In the genomic region with DNA sequence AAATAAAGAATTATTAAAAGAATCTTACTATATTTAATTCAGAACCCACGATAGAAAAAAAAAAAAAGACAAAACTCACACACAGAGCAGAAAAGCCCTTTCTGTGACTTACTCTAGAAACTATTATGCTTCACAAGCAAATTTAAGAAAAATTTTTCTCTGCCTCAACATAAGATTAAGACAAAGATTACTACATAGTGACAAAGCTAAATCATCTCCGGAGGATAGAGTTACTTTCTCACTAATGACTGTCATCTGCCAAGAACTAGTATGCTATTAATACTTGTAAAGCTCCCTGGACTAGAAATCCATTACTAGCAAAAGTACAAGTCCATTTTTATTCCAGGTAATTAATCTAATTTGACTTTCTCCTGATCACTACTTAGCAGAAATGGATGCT, we compare ENCODE assay signal across 2 cellular contexts.
TF ChIP-seq lines count a peak whose summit lies in the region.

No MANE protein-coding gene starts in this region.

TF ChIP-seq in SK-N-SH, 30 proteins besides CTCF, POLR2A, EP300 and RAD21:
- TF ChIP-seq PBX3 (IDR thresholded peaks at IDR 0.05) (peak; percentile 39; the same call in 1 of the 2 replicates), MEF2A (IDR thresholded peaks at IDR 0.05; ENCODE audit: borderline replicate concordance, low read depth) (no peak)

TF ChIP-seq in HEK293T, 16 proteins besides CTCF, POLR2A, EP300 and RAD21 (continued from another document):
- TF ChIP-seq HDGF (IDR thresholded peaks at IDR 0.05; ENCODE audit: borderline replicate concordance) (no peak), L3MBTL2 (conservative IDR thresholded peaks at IDR 0.05) (no peak), SP1 (IDR thresholded peaks at IDR 0.05) (no peak), ZNF384 (IDR thresholded peaks at IDR 0.05) (no peak), NFRKB (IDR thresholded peaks at IDR 0.05) (no peak), LEF1 (IDR thresholded peaks at IDR 0.05; ENCODE audit: borderline replicate concordance) (no peak)
TF ChIP-seq in HEK293T: peak in this region for 0.
